18 cellular contexts compared by ENCODE assay signal in genomic region chr3:186320862-186321568, GRCh38.
A peak's percentile ranks its signal among the peaks of the same experiment; 100 is the strongest.
DNase-seq lines count a peak whose midpoint lies in the region; ATAC-seq lines count a peak whose summit lies in the region.
"Had no signal": no experiment of that assay in that cellular context is flagged by ENCODE, and none has a peak within 500 bp of the region (broad histone marks: within the 10 kb centered on the region; RNA-seq: fewer than 3 reads in every experiment).

No MANE protein-coding gene starts in this region.

- DNase-seq in AG08395 (ENCODE audit: low spot score): peak; percentile 65
- peak; percentile 61 for DNase-seq in GM04503 (ENCODE audit: low read depth)
- DNase-seq in NCI-H1436 treated with DMSO at 0.1 percent for 48 hours (lab: John Stamatoyannopoulos, UW): peak; percentile 20
- DNase-seq in epithelial cell of prostate (ENCODE audit: low read depth, low spot score): peak; percentile 83
- DNase-seq in KG1 (lab: John Stamatoyannopoulos, UW): no peak
- DNase-seq: activated CD4-positive, alpha-beta T cell treated with anti-CD3 and anti-CD28 coated beads for 4 hours; activated naive CD8-positive, alpha-beta T cell treated with anti-CD3 and anti-CD28 coated beads for 36 hours; head of caudate nucleus; kidney glomerular epithelial cell; NCI-H2029 treated with DMSO at 0.1 percent for 48 hours; NK-92 treated with Interleukin-12 subunit alpha and Interleukin-12 subunit beta, amount 100 ng/mL, for 24 hours; SIG-M5; stimulated activated CD4-positive, alpha-beta T cell treated with anti-CD3 and anti-CD28 coated beads, Interleukin-4, amount 100 ng/mL, for 24 hours; trophoblast cell had no signal

- peak overlapping the region; percentile 68 for H3K27ac ChIP-seq in epithelial cell of prostate

- ATAC-seq in GM21723 (IDR thresholded peaks at IDR 0.05; ENCODE audit: unreplicated experiment): no peak
- ATAC-seq in HG03354 (IDR thresholded peaks at IDR 0.05; ENCODE audit: poor library complexity, severe bottlenecking, unreplicated experiment): no peak
- no peak for ATAC-seq in HG03565 (IDR thresholded peaks at IDR 0.05; ENCODE audit: unreplicated experiment)
- ATAC-seq: sciatic nerve had no signal
